ENCODE assay signal across 33 cellular contexts in the genomic region with DNA sequence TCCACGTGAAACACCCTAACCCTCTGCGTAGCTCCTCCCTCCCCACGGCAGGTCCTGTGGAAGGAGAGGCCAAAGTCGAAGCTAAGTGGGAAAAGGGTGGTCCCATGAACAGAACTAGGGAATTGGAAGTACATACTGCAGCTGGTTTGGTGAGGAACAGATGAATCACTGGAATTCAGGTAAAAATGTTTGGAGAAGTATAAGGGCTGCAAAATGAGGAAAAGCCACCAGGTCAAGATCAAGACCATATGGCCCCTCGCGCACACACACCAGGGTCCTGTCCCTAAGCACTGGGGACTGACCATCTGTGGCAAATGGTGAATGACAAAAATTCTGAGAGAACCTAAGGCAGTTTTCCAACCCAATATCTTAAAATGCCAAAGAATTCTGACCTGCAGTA. TPM values are rescaled to one million over a fixed set of nuclear protein-coding genes. Genes with fewer than 3 reads are reported as not detected.
"Had no signal": no experiment of that assay in that cellular context is flagged by ENCODE, and none has a peak within 500 bp of the region (broad histone marks: within the 10 kb centered on the region; RNA-seq: fewer than 3 reads in every experiment).

No MANE protein-coding gene starts in this region.

- H3K9ac ChIP-seq: SK-N-SH had no signal

- H3K4me3 ChIP-seq: cardiac muscle cell, MG63, Peyer's patch, SJSA1 had no signal

- H3K4me3 Mint-ChIP-seq: activated CD4-positive, alpha-beta T cell treated with anti-CD3 and anti-CD28 coated beads for 36 hours; activated CD4-positive, alpha-beta T cell treated with anti-CD3 and anti-CD28 coated beads, Interleukin-2, amount 10 ng/mL, durations not matched to agents 7 days and 5 days; activated CD8-positive, alpha-beta memory T cell treated with anti-CD3 and anti-CD28 coated beads, Interleukin-2, amount 10 ng/mL, durations not matched to agents 7 days and 5 days; activated naive CD4-positive, alpha-beta T cell treated with anti-CD3 and anti-CD28 coated beads, Interleukin-2, amount 10 ng/mL, durations not matched to agents 7 days and 5 days; activated naive CD8-positive, alpha-beta T cell; activated naive CD8-positive, alpha-beta T cell treated with anti-CD3 and anti-CD28 coated beads, Interleukin-2, amount 50 U/mL, for 24 hours; central memory CD8-positive, alpha-beta T cell; T-helper 1 cell treated with Interleukin-12 subunit alpha and Interleukin-12 subunit beta and Interleukin-4 antibody, amounts not matched to agents 30 μg/mL and 1 μg/mL, for 36 hours; T-helper 2 cell treated with Interferon-gamma antibody and Interleukin-4, amounts not matched to agents 5 μg/mL and 100 μg/mL, for 36 hours; WTC11 had no signal

- H3K27ac Mint-ChIP-seq: activated CD4-positive, alpha-beta T cell treated with anti-CD3 and anti-CD28 coated beads for 36 hours; activated CD4-positive, alpha-beta T cell treated with anti-CD3 and anti-CD28 coated beads, Interleukin-2, amount 10 ng/mL, durations not matched to agents 7 days and 5 days; activated CD8-positive, alpha-beta memory T cell treated with anti-CD3 and anti-CD28 coated beads, Interleukin-2, amount 10 ng/mL, durations not matched to agents 7 days and 5 days; activated naive CD4-positive, alpha-beta T cell treated with anti-CD3 and anti-CD28 coated beads, Interleukin-2, amount 10 ng/mL, durations not matched to agents 7 days and 5 days; activated naive CD8-positive, alpha-beta T cell; activated naive CD8-positive, alpha-beta T cell treated with anti-CD3 and anti-CD28 coated beads, Interleukin-2, amount 50 U/mL, for 24 hours; T-helper 1 cell treated with Interleukin-12 subunit alpha and Interleukin-12 subunit beta and Interleukin-4 antibody, amounts not matched to agents 30 μg/mL and 1 μg/mL, for 36 hours; T-helper 2 cell treated with Interferon-gamma antibody and Interleukin-4, amounts not matched to agents 5 μg/mL and 100 μg/mL, for 36 hours; WTC11 had no signal

- H3K27me3 ChIP-seq: brain microvascular endothelial cell, MG63, SJSA1 had no signal

- FAIRE-seq: TTC549 had no signal

- H3K9me3 ChIP-seq: MG63, Peyer's patch, SJSA1, SK-N-SH had no signal

- H3K27ac ChIP-seq: brain microvascular endothelial cell, cardiac muscle cell, Peyer's patch, SJSA1 had no signal

- H3K36me3 Mint-ChIP-seq: activated CD8-positive, alpha-beta memory T cell treated with anti-CD3 and anti-CD28 coated beads, Interleukin-2, amount 10 ng/mL, durations not matched to agents 7 days and 5 days; activated naive CD4-positive, alpha-beta T cell treated with anti-CD3 and anti-CD28 coated beads, Interleukin-2, amount 10 ng/mL, durations not matched to agents 7 days and 5 days; activated naive CD8-positive, alpha-beta T cell; WTC11 had no signal

- DNase-seq: activated CD4-positive, alpha-beta T cell treated with anti-CD3 and anti-CD28 coated beads for 36 hours; activated CD4-positive, alpha-beta T cell treated with anti-CD3 and anti-CD28 coated beads, Interleukin-2, amount 10 ng/mL, durations not matched to agents 7 days and 5 days; activated CD4-positive, alpha-beta T cell treated with anti-CD3 and anti-CD28 coated beads, Interleukin-2, amount 50 U/mL, for 48 hours; activated CD8-positive, alpha-beta memory T cell treated with anti-CD3 and anti-CD28 coated beads, Interleukin-2, amount 10 ng/mL, durations not matched to agents 7 days and 5 days; activated CD8-positive, alpha-beta memory T cell treated with anti-CD3 and anti-CD28 coated beads, Interleukin-2, amount 50 U/mL, for 48 hours; activated effector memory CD4-positive, alpha-beta T cell treated with Interleukin-2 at 50 U/mL for 16 hours; activated naive CD4-positive, alpha-beta T cell treated with anti-CD3 and anti-CD28 coated beads, Interleukin-2, amount 10 ng/mL, durations not matched to agents 7 days and 5 days; activated naive CD8-positive, alpha-beta T cell treated with anti-CD3 and anti-CD28 coated beads, Interleukin-2, amount 50 U/mL, for 24 hours; anterior cingulate cortex; brain microvascular endothelial cell; KBM-7; MG63; NCI-H1048; NCI-H1436 treated with DMSO at 0.1 percent for 48 hours; NCI-H1694 treated with DMSO at 0.1 percent for 48 hours; NCI-H2029; NCI-H345; NCI-H524 treated with DMSO at 0.1 percent for 48 hours; NCI-H748 treated with DMSO at 0.1 percent for 48 hours; NK-92 treated with Interleukin-12 subunit alpha and Interleukin-12 subunit beta, amount 100 ng/mL, for 24 hours; Peyer's patch; RPMI8226; SHP77 treated with DMSO at 0.1 percent for 48 hours; SK-N-SH had no signal

- H3K4me2 ChIP-seq: SK-N-SH had no signal

- H3K9me3 Mint-ChIP-seq: activated CD4-positive, alpha-beta T cell treated with anti-CD3 and anti-CD28 coated beads, Interleukin-2, amount 10 ng/mL, durations not matched to agents 7 days and 5 days; activated naive CD4-positive, alpha-beta T cell treated with anti-CD3 and anti-CD28 coated beads, Interleukin-2, amount 10 ng/mL, durations not matched to agents 7 days and 5 days; activated naive CD8-positive, alpha-beta T cell treated with anti-CD3 and anti-CD28 coated beads, Interleukin-2, amount 50 U/mL, for 24 hours; central memory CD8-positive, alpha-beta T cell; T-helper 1 cell treated with Interleukin-12 subunit alpha and Interleukin-12 subunit beta and Interleukin-4 antibody, amounts not matched to agents 30 μg/mL and 1 μg/mL, for 36 hours; T-helper 2 cell treated with Interferon-gamma antibody and Interleukin-4, amounts not matched to agents 5 μg/mL and 100 μg/mL, for 36 hours; WTC11 had no signal

- H3K4me1 Mint-ChIP-seq: central memory CD8-positive, alpha-beta T cell had no signal

- H3K36me3 ChIP-seq: brain microvascular endothelial cell, cardiac muscle cell, MG63, Peyer's patch had no signal

- ATAC-seq: activated CD4-positive, alpha-beta T cell treated with anti-CD3 and anti-CD28 coated beads for 36 hours; activated CD4-positive, CD25-positive, alpha-beta regulatory T cell treated with anti-CD3 and anti-CD28 coated beads, Interleukin-2, amount 50 U/mL, for 24 hours; activated CD8-positive, alpha-beta memory T cell treated with anti-CD3 and anti-CD28 coated beads, Interleukin-2, amount 10 ng/mL, durations not matched to agents 7 days and 5 days; activated naive CD8-positive, alpha-beta T cell treated with anti-CD3 and anti-CD28 coated beads, Interleukin-2, amount 50 U/mL, for 24 hours; WTC11 had no signal

RNA-seq across cellular contexts. Expression of a gene that starts 3.1 kb away (rescaled TPM):
- total RNA-seq: activated CD4-positive, alpha-beta T cell treated with anti-CD3 and anti-CD28 coated beads for 36 hours had no signal
